Comparison of ENCODE assay signal across 8 cellular contexts in genomic region chr12:92145731-92146496, GRCh38. TPM values are rescaled to one million over a fixed set of nuclear protein-coding genes. Genes with fewer than 3 reads are reported as not detected.
DNase-seq lines count a peak whose midpoint lies in the region; ATAC-seq, FAIRE-seq and TF ChIP-seq lines count a peak whose summit lies in the region.

A gene with protein sequence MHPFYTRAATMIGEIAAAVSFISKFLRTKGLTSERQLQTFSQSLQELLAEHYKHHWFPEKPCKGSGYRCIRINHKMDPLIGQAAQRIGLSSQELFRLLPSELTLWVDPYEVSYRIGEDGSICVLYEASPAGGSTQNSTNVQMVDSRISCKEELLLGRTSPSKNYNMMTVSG (minus strand): TSS chr12:92145846. CDS start chr12:92145535, 311 bp downstream.

- H2AK9ac ChIP-seq in IMR-90 (replicated peaks; ENCODE audit: low read depth, low read length, poor library complexity) = peak within 1 kb of the TSS; percentile 93

- DNase-seq in DMS 273 (lab: John Stamatoyannopoulos, UW; ENCODE audit: unreplicated experiment) = peak; percentile 99
- peak; percentile 100 for DNase-seq in IMR-90
- DNase-seq in OCI-M1 (lab: John Stamatoyannopoulos, UW) = peak; percentile 99
- peak; percentile 99 for DNase-seq in activated T-cell treated with anti-CD3 and anti-CD28 coated beads for 24 hours (ENCODE audit: low read depth)
- DNase-seq in endothelial cell of umbilical vein (ENCODE audit: low read depth, low spot score) = peak; percentile 100
- peak; percentile 100 for DNase-seq in midbrain (lab: John Stamatoyannopoulos, UW)
- DNase-seq in stimulated activated CD8-positive, alpha-beta memory T cell treated with anti-CD3 and anti-CD28 coated beads, Interleukin-2, amount 100 ng/mL, for 1 hour (ENCODE audit: low read depth in 2 of 2) = peak; percentile 95 to 98

- CTCF ChIA-PET in IMR-90 (lab: Yijun Ruan, JAX) (interaction anchor here (0.6 to 1.2 kb wide), 10 partner anchors 9 to 764 kb away, joined by 3 to 5 read pairs (median 3); no protein-coding TSS in a partner anchor), endothelial cell of umbilical vein (lab: Charles Lee) (interaction anchor here (0.6 to 7.1 kb wide), 22 partner anchors 12 to 1956 kb away, joined by 3 to 154 read pairs (median 4); no protein-coding TSS in a partner anchor)

- H3K4me1 ChIP-seq in IMR-90 (ENCODE audit: control insufficient read depth, insufficient read depth, low read length) (no peaks in the 10 kb centered on the region), endothelial cell of umbilical vein (ENCODE audit: control insufficient read depth, extremely low read depth, insufficient read depth, low read length) (peaks cover 19% of the 10 kb centered on the region)

- peak within 1 kb of the TSS; percentile 80 for H3K18ac ChIP-seq in IMR-90 (ENCODE audit: low read depth, low read length)

- 1% methylated on average over 33 of the region's 61 CpGs; no CpG with 5 or more reads in 1 of the 2 experiments for WGBS in IMR-90 (ENCODE audit: extremely low coverage in 2 of 2, insufficient read length in 1 of 2), 2 experiments

- POLR2A ChIA-PET in IMR-90 (lab: Charles Lee; ENCODE audit: unreplicated experiment) = interaction anchor here (0.5 to 1.6 kb wide), 16 partner anchors 8 to 921 kb away, joined by 3 to 18 read pairs (median 4); no protein-coding TSS in a partner anchor
- POLR2A ChIA-PET in endothelial cell of umbilical vein (lab: Charles Lee) = interaction anchor here (0.5 to 3.9 kb wide), 50 partner anchors 11 to 1296 kb away, joined by 3 to 69 read pairs (median 4); no protein-coding TSS in a partner anchor

- TF ChIP-seq CTCF in IMR-90 (conservative IDR thresholded peaks at IDR 0.05; ENCODE audit: low read depth, low read length) = 0 out of 2 replicates have a peak, but pooled peaks have one; percentile 7
- peak in 1 of 2 donors; percentile 1 for TF ChIP-seq CTCF in endothelial cell of umbilical vein (IDR thresholded peaks at IDR 0.05; ENCODE audit: extremely low read depth in 1 of 2, insufficient read depth in 1 of 2, low read depth in 1 of 2, low read length in 2 of 2)

- H4K5ac ChIP-seq in IMR-90 (ENCODE audit: low read depth, low read length) = peak within 1 kb of the TSS; percentile 11; the same call in 1 of the 2 replicates

- intact Hi-C loops in IMR-90 (cut with micrococcal nuclease) (loop anchor here (1.0 to 5.0 kb wide), 6 partner anchors 151 to 525 kb away; no protein-coding TSS in a partner anchor), endothelial cell of umbilical vein (cut with micrococcal nuclease) (loop anchor here (1.0 to 5.0 kb wide), 6 partner anchors 62 to 569 kb away; no protein-coding TSS in a partner anchor)

- H3K14ac ChIP-seq in IMR-90 (replicated peaks; ENCODE audit: low read depth, low read length) = peak within 1 kb of the TSS; percentile 88

- H3K79me1 ChIP-seq in IMR-90 (ENCODE audit: low read depth in 1 of 2, low read length in 2 of 2) = 0 out of 4 replicates have a peak, but pooled peaks cover 3 to 5% of the 10 kb centered on the region in 2 experiments

- no peaks in the 10 kb centered on the region for H3K9me3 ChIP-seq in IMR-90 (ENCODE audit: control insufficient read depth, insufficient read depth, low read length)
- H3K9me3 ChIP-seq in endothelial cell of umbilical vein (replicated peaks; ENCODE audit: control insufficient read depth, insufficient read depth, low read length) = no peaks in the 10 kb centered on the region

- H3K79me2 ChIP-seq in endothelial cell of umbilical vein (ENCODE audit: control insufficient read depth, insufficient read depth, low read length) = peaks cover 44% of the 10 kb centered on the region

- peak within 1 kb of the TSS; percentile 67 for H2BK120ac ChIP-seq in IMR-90 (ENCODE audit: low read depth, low read length)

- H3K9ac ChIP-seq in IMR-90 (ENCODE audit: low read depth, low read length) = peak within 1 kb of the TSS; percentile 98
- H3K9ac ChIP-seq in endothelial cell of umbilical vein (replicated peaks; ENCODE audit: extremely low read depth, insufficient read depth, low read length) = peak within 1 kb of the TSS; percentile 89

- peaks cover 27% of the 10 kb centered on the region for H4K20me1 ChIP-seq in IMR-90 (ENCODE audit: insufficient read depth, low read length)
- peaks cover 4% of the 10 kb centered on the region for H4K20me1 ChIP-seq in endothelial cell of umbilical vein (replicated peaks; ENCODE audit: control insufficient read depth, extremely low read depth, insufficient read depth, low read length)

- H3K9me1 ChIP-seq in IMR-90 (ENCODE audit: insufficient read depth, low read length) (no peaks in the 10 kb centered on the region), endothelial cell of umbilical vein (replicated peaks; ENCODE audit: control insufficient read depth, extremely low read depth, insufficient read depth, low read length) (no peaks in the 10 kb centered on the region)

- peak within 1 kb of the TSS; percentile 27 to 30; a peak in 2 of 4 replicates for H4K8ac ChIP-seq in IMR-90 (ENCODE audit: low read depth in 2 of 2, low read length in 2 of 2)

- H2AK5ac ChIP-seq in IMR-90 (ENCODE audit: low read depth, low read length) = peak within 1 kb of the TSS; percentile 14; the same call in 1 of the 2 replicates

- H3K27ac ChIP-seq in IMR-90 (ENCODE audit: insufficient read depth, low read length) (peak within 1 kb of the TSS; percentile 92), endothelial cell of umbilical vein (ENCODE audit: insufficient read depth, low read depth, low read length) (peak within 1 kb of the TSS; percentile 80)

- ATAC-seq in GM21528 (IDR thresholded peaks at IDR 0.05; ENCODE audit: low FRiP score, unreplicated experiment) (peak; percentile 80), IMR-90 (ENCODE audit: low read depth) (peak; percentile 85)

- H3K4me2 ChIP-seq in IMR-90 (ENCODE audit: low read depth, low read length) (peak within 1 kb of the TSS; percentile 80), endothelial cell of umbilical vein (ENCODE audit: insufficient read depth, low read length) (peak within 1 kb of the TSS; percentile 96)

- peak within 1 kb of the TSS; percentile 86 for H2BK5ac ChIP-seq in IMR-90 (ENCODE audit: low read depth, low read length, poor library complexity, severe bottlenecking)

- dilution Hi-C loops in IMR-90 (cut with HindIII; ENCODE audit: low sequenced_read_pairs, unreplicated experiment) = no loop called here
- dilution Hi-C loops in endothelial cell of umbilical vein (cut with MboI; ENCODE audit: extremely low pct_ligation_motif_present, low sequenced_read_pairs) = no loop called here

- peak within 1 kb of the TSS; percentile 60 for H4K91ac ChIP-seq in IMR-90 (ENCODE audit: insufficient read depth, low read depth, low read length)

- H2BK15ac ChIP-seq in IMR-90 (ENCODE audit: low read depth, low read length) = peak within 1 kb of the TSS; percentile 64; the same call in 1 of the 3 replicates

- peak; percentile 32 for TF ChIP-seq RAD21 in IMR-90 (IDR thresholded peaks at IDR 0.05; ENCODE audit: low read length)

- H3K4me3 ChIP-seq in IMR-90 (ENCODE audit: insufficient read depth, low read depth, low read length) (peak within 1 kb of the TSS; percentile 88), endothelial cell of umbilical vein (replicated peaks in 1 of 3; ENCODE audit: insufficient read depth in 1 of 3, low read depth in 1 of 3, low read length in 3 of 3) (peak within 1 kb of the TSS; percentile 53 to 86 (median 85))

- H3K36me3 ChIP-seq in IMR-90 (ENCODE audit: control insufficient read depth, insufficient read depth, low read length) (peaks cover 26% of the 10 kb centered on the region), endothelial cell of umbilical vein (ENCODE audit: control insufficient read depth in 2 of 2, extremely low read depth in 1 of 2, insufficient read depth in 2 of 2, low read length in 2 of 2) (peaks cover 0 to 11% of the 10 kb centered on the region in 2 experiments)

- in situ Hi-C loops in IMR-90 (cut with MboI; ENCODE audit: low sequenced_read_pairs) = loop anchor here (10.0 kb wide), 1 partner anchor 761 kb away; no protein-coding TSS in a partner anchor

- H3K56ac ChIP-seq in IMR-90 (ENCODE audit: extremely low read depth, insufficient read depth, low read length) = peak within 1 kb of the TSS; percentile 79

- peak; percentile 100 for TF ChIP-seq POLR2A in IMR-90 (IDR thresholded peaks at IDR 0.05; ENCODE audit: low read depth, low read length)
- peak; percentile 100 for TF ChIP-seq POLR2A in endothelial cell of umbilical vein (IDR thresholded peaks at IDR 0.05; ENCODE audit: low read depth, low read length)

- no peaks in the 10 kb centered on the region for H3K27me3 ChIP-seq in IMR-90 (ENCODE audit: control insufficient read depth, insufficient read depth, low read length)
- H3K27me3 ChIP-seq in endothelial cell of umbilical vein (ENCODE audit: control insufficient read depth in 2 of 2, insufficient read depth in 2 of 2, low read length in 2 of 2) = no peaks in the 10 kb centered on the region

- H3K23ac ChIP-seq in IMR-90 (ENCODE audit: low read depth, low read length) = peak within 1 kb of the TSS; percentile 83

- H3K4ac ChIP-seq in IMR-90 (ENCODE audit: low read depth, low read length) = peak within 1 kb of the TSS; percentile 62

- FAIRE-seq in endothelial cell of umbilical vein (lab: Jason Lieb, UNC) = peak; percentile 99

- no TSS peak for BruUV-seq in IMR-90 (replicated peaks; lab: Mats Ljungman, UMichigan)
- no TSS peak for BruUV-seq in endothelial cell of umbilical vein (replicated peaks; lab: Mats Ljungman, UMichigan)

- H2AFZ ChIP-seq in IMR-90 (replicated peaks; ENCODE audit: low read length, poor library complexity) (peak within 1 kb of the TSS; percentile 99), endothelial cell of umbilical vein (ENCODE audit: low read depth, low read length) (peak within 1 kb of the TSS; percentile 65)

- peak within 1 kb of the TSS; percentile 59; the same call in 1 of the 2 replicates for H2BK20ac ChIP-seq in IMR-90 (ENCODE audit: low read depth, low read length)

TF ChIP-seq in endothelial cell of umbilical vein, 7 proteins besides CTCF, POLR2A, EP300 and RAD21 (continues in another document):
- peak; percentile 39 for TF ChIP-seq JUN (IDR thresholded peaks at IDR 0.05; ENCODE audit: borderline replicate concordance, insufficient read depth, insufficient read length, low read depth)

RNA-seq across cellular contexts. Expression of the gene that starts here (rescaled TPM):
- 3.8 and 8.1 TPM in 2 replicates for total RNA-seq in IMR-90 (2012; rRNA removed)
- polyA plus RNA-seq in IMR-90 (2012; rRNA removed) = 33.5 and 43.3 TPM in 2 replicates
- 3.7 and 12.0 TPM in 2 replicates for polyA plus RNA-seq in IMR-90 (2012; cell fraction: cytosol; rRNA removed)
- polyA plus RNA-seq in IMR-90 (2012; cell fraction: nucleus; rRNA removed; ENCODE audit: low replicate concordance) = 4.7 and 12.8 TPM in 2 replicates
- 89.5 and 104 TPM in 2 replicates for total RNA-seq in endothelial cell of umbilical vein
- polyA plus RNA-seq in endothelial cell of umbilical vein = 42.8 and 45.5 TPM in 2 replicates
- 69.1 and 74.9 TPM in 2 replicates for polyA plus RNA-seq in endothelial cell of umbilical vein (2011; cell fraction: cytosol; rRNA removed)
- polyA plus RNA-seq in endothelial cell of umbilical vein (2011; cell fraction: nucleus; rRNA removed) = 41.1 and 47.4 TPM in 2 replicates
- polyA plus RNA-seq in endothelial cell of umbilical vein (2012) = 57.0 and 58.2 TPM in 2 replicates
- 109 and 157 TPM in 2 replicates for polyA minus RNA-seq in endothelial cell of umbilical vein
- 16.5 TPM for polyA minus RNA-seq in endothelial cell of umbilical vein (2011; cell fraction: cytosol; rRNA and poly(A)+ RNA removed)
- 99.3 and 105 TPM in 2 replicates for polyA minus RNA-seq in endothelial cell of umbilical vein (2011; cell fraction: nucleus; rRNA and poly(A)+ RNA removed)

Comparison
In these comparisons a context has a peak if more than half of its experiments do, and no peak if none do; other contexts are left out.
1. Peak in every context shown above with its lines: DNase-seq, ATAC-seq, H3K4me3 ChIP-seq and H3K27ac ChIP-seq.